ENCODE assay signal across 21 cellular contexts in genomic region chr12:70444903-70445302, GRCh38.
"Had no signal": no experiment of that assay in that cellular context is flagged by ENCODE, and none has a peak within 500 bp of the region (broad histone marks: within the 10 kb centered on the region; RNA-seq: fewer than 3 reads in every experiment).

No MANE protein-coding gene starts in this region.

- ATAC-seq: activated T-helper 17 cell treated with anti-CD3 and anti-CD28 coated beads, Interleukin-2, amount 50 U/mL, for 72 hours; effector memory CD8-positive, alpha-beta T cell; left ventricle myocardium superior; sciatic nerve; stimulated activated naive B cell treated with anti-CD40 and anti-IgM and Interleukin-4, amounts not matched to agents 10 μg/mL and 1 μg/mL and 100 μg/mL, for 72 hours; T-cell had no signal

- H3K27me3 ChIP-seq: adrenal gland, tibial nerve had no signal

- DNase-seq: activated B cell treated with CpG ODN at 0.5 μM for 24 hours; activated CD4-positive, alpha-beta T cell treated with anti-CD3 and anti-CD28 coated beads, Interleukin-2, amount 10 ng/mL, durations not matched to agents 7 days and 5 days; activated CD8-positive, alpha-beta memory T cell treated with anti-CD3 and anti-CD28 coated beads for 24 hours; activated naive CD4-positive, alpha-beta T cell treated with anti-CD3 and anti-CD28 coated beads, Interleukin-2, amount 50 U/mL, for 16 hours; adrenal gland; central memory CD4-positive, alpha-beta T cell; cortex of kidney; effector memory CD8-positive, alpha-beta T cell; erythroblast; left ventricle myocardium superior; nephron progenitor cell; spleen; stimulated activated CD4-positive, alpha-beta T cell treated with anti-CD3 and anti-CD28 coated beads, Interleukin-1b, Interleukin-23, amount 100 ng/mL, for 48 hours; stimulated activated naive B cell treated with anti-CD40 and anti-IgM and Interleukin-4, amounts not matched to agents 10 μg/mL and 1 μg/mL and 100 μg/mL, for 72 hours; T-cell; T1000 had no signal

- H3K4me1 ChIP-seq: adrenal gland, prostate gland, spleen, tibial nerve had no signal

- H3K9me3 ChIP-seq: adrenal gland, prostate gland had no signal

- H3K4me3 ChIP-seq: adrenal gland, prostate gland, spleen, tibial nerve had no signal

- FAIRE-seq: keratinocyte had no signal

- H3K36me3 ChIP-seq: adrenal gland, prostate gland, spleen had no signal

- H3K27ac ChIP-seq: adrenal gland, prostate gland, spleen, tibial nerve had no signal
